ENCODE assay signal across 1 cellular context in the genomic region with DNA sequence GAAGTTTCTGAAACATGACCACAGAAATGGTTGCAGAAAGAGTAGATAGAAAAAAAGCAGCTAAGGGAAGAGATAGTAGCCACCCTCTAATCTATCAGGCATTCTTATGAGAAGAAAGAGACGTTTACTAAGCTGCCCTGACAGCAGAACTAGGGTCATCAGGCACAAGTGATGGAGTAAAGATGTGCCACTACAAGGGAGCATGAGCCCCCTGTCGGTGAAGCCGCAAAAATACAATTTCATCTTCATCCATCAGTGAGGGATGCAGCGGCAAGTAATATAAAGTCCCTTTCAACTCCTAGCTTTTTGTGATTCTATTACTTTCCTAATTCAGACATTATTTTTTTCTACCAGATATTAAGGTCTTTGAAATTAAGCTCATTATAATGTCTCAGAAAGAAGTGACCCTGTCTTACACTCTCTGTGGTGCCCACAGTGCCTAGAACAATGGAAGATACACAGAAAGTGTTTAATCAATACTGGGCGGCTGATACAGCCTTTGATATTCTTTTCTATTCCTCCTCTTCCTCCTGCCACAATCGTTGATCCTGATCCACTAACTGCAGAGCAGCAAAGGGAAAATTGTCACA.
TF ChIP-seq lines count a peak whose summit lies in the region.

No MANE protein-coding gene starts in this region.

TF ChIP-seq in H1, 55 proteins besides CTCF, POLR2A, EP300 and RAD21:
- TF ChIP-seq CHD1 (IDR thresholded peaks at IDR 0.05; ENCODE audit: low read depth, low read length) (no peak), TAF7 (optimal IDR thresholded peaks at IDR 0.05; ENCODE audit: borderline replicate concordance, low read depth, low read length) (no peak), YY1 (IDR thresholded peaks at IDR 0.05; ENCODE audit: low read depth, low read length) (0 out of 2 replicates have a peak, but pooled peaks have one; percentile 12), FOSL1 (IDR thresholded peaks at IDR 0.05; ENCODE audit: insufficient read depth, low read depth, low read length) (no peak)
TF ChIP-seq in H1: peak in this region for 1.
